ENCODE assay signal across 22 cellular contexts in genomic region chr3:24048843-24049242, GRCh38.
DNase-seq lines count a peak whose midpoint lies in the region; TF ChIP-seq lines count a peak whose summit lies in the region.
"Had no signal": no experiment of that assay in that cellular context is flagged by ENCODE, and none has a peak within 500 bp of the region (broad histone marks: within the 10 kb centered on the region; RNA-seq: fewer than 3 reads in every experiment).

No MANE protein-coding gene starts in this region.

- WGBS in smooth muscle cell (ENCODE audit: low lambda C conversion rate), result 40% methylated on average over 1 of the region's 1 CpG

- no peaks in the 10 kb centered on the region for H3K27me3 ChIP-seq in adipocyte (replicated peaks; ENCODE audit: control insufficient read depth, insufficient read depth, low read length)
- H3K27me3 ChIP-seq in smooth muscle cell (ENCODE audit: low read depth), result no peaks in the 10 kb centered on the region
- H3K27me3 ChIP-seq: testis had no signal

- H3F3A ChIP-seq in smooth muscle cell (ENCODE audit: low read depth), result peaks cover 4% of the 10 kb centered on the region

- H4K20me1 ChIP-seq in smooth muscle cell (ENCODE audit: low read depth), result no peaks in the 10 kb centered on the region

- peak; percentile 66 for DNase-seq in GM04503 (ENCODE audit: low read depth)
- DNase-seq in adipocyte (ENCODE audit: low read depth), result peak; percentile 52
- peak; percentile 24 for DNase-seq in fibroblast of pulmonary artery (ENCODE audit: low read depth)
- no peak for DNase-seq in smooth muscle cell (lab: John Stamatoyannopoulos, UW; ENCODE audit: unreplicated experiment)
- no peak for DNase-seq in NCI-H2029 (lab: John Stamatoyannopoulos, UW)
- DNase-seq in A172 (ENCODE audit: low spot score), result no peak
- no peak for DNase-seq in SW480 (ENCODE audit: low spot score)
- DNase-seq in NCI-H1930 (lab: John Stamatoyannopoulos, UW), result no peak
- DNase-seq: activated CD4-positive, alpha-beta T cell treated with anti-CD3 and anti-CD28 coated beads, Interleukin-2, amount 10 ng/mL, durations not matched to agents 7 days and 5 days; activated effector memory CD4-positive, alpha-beta T cell treated with Interleukin-2 at 50 U/mL for 16 hours; activated naive CD8-positive, alpha-beta T cell treated with anti-CD3 and anti-CD28 coated beads, Interleukin-2, amount 50 U/mL, for 24 hours; central memory CD4-positive, alpha-beta T cell; DND-41; effector CD8-positive, alpha-beta T cell; left colon; midbrain; NCI-H1048; NCI-H2029 treated with DMSO at 0.1 percent for 48 hours; NCI-H446; SHP77; T-cell; testis had no signal

- H3K9ac ChIP-seq in adipocyte (ENCODE audit: low read length) (peak overlapping the region; percentile 19), smooth muscle cell (ENCODE audit: low read depth) (no peak overlapping the region)

- H3K36me3 ChIP-seq in adipocyte (ENCODE audit: control insufficient read depth, insufficient read depth, low read length, severe bottlenecking) (no peaks in the 10 kb centered on the region), smooth muscle cell (ENCODE audit: low read depth) (no peaks in the 10 kb centered on the region)

- no peak for TF ChIP-seq CTCF in fibroblast of pulmonary artery (IDR thresholded peaks at IDR 0.05; ENCODE audit: low read length, missing control alignments)
- TF ChIP-seq CTCF in smooth muscle cell (IDR thresholded peaks at IDR 0.05; ENCODE audit: borderline replicate concordance, insufficient read depth, poor library complexity, severe bottlenecking), result no peak

- H3K4me1 ChIP-seq in adipocyte (ENCODE audit: control insufficient read depth, insufficient read depth, low read length) (peaks cover 24% of the 10 kb centered on the region), smooth muscle cell (ENCODE audit: low read depth) (peaks cover 6% of the 10 kb centered on the region)
- H3K4me1 ChIP-seq: testis had no signal

- no peaks in the 10 kb centered on the region for H3K79me2 ChIP-seq in smooth muscle cell (ENCODE audit: low read depth)

- H3K4me3 ChIP-seq in adipocyte (ENCODE audit: low read length) (no peak overlapping the region), fibroblast of pulmonary artery (replicated peaks; ENCODE audit: low read depth, low read length) (no peak overlapping the region), smooth muscle cell (no peak overlapping the region)
- H3K4me3 ChIP-seq: testis had no signal

- no peak overlapping the region for H3K4me2 ChIP-seq in smooth muscle cell

- H3K9me3 ChIP-seq in adipocyte (ENCODE audit: control insufficient read depth, low read length), result peaks cover 4% of the 10 kb centered on the region
- no peaks in the 10 kb centered on the region for H3K9me3 ChIP-seq in smooth muscle cell (replicated peaks; ENCODE audit: low read depth)
- H3K9me3 ChIP-seq: testis had no signal

- no peak overlapping the region for H2AFZ ChIP-seq in smooth muscle cell (ENCODE audit: low read depth)

- peak overlapping the region; percentile 81 for H3K27ac ChIP-seq in smooth muscle cell (ENCODE audit: low read depth)

Comparison
In these comparisons a context has a peak if more than half of its experiments do, and no peak if none do; other contexts are left out.
1. DNase-seq: peak in GM04503 (single experiment), adipocyte (single experiment) and fibroblast of pulmonary artery (single experiment); none in smooth muscle cell (single experiment), NCI-H2029 (single experiment), A172 (single experiment), SW480 (single experiment) and NCI-H1930 (0 of 2).